20 cellular contexts compared by ENCODE assay signal in genomic region chr12:90003688-90004087, GRCh38.
"Had no signal": no experiment of that assay in that cellular context is flagged by ENCODE, and none has a peak within 500 bp of the region (broad histone marks: within the 10 kb centered on the region; RNA-seq: fewer than 3 reads in every experiment).

No MANE protein-coding gene starts in this region.

- H3K9me3 ChIP-seq: lower lobe of right lung, mucosa of descending colon, neutrophil, prostate gland, right atrium auricular region, suprapubic skin, thyroid gland, vagina had no signal

- ATAC-seq: left ventricle myocardium superior; lower lobe of right lung; mucosa of descending colon; natural killer cell treated with Interleukin-12 subunit alpha and Interleukin-12 subunit beta and Interleukin-15 and Interleukin-18, amount 100 ng/mL, for 72 hours; sciatic nerve; stimulated activated effector memory CD8-positive, alpha-beta T cell treated with anti-CD3 and anti-CD28 coated beads, Interleukin-12 subunit alpha, Interleukin-12 subunit beta, amount 100 ng/mL, for 72 hours had no signal

- H3K4me3 Mint-ChIP-seq: natural killer cell treated with Interleukin-12 subunit alpha and Interleukin-12 subunit beta and Interleukin-15 and Interleukin-18, amount 100 ng/mL, for 72 hours; neural crest cell; stimulated activated effector memory CD8-positive, alpha-beta T cell treated with anti-CD3 and anti-CD28 coated beads, Interleukin-12 subunit alpha, Interleukin-12 subunit beta, amount 100 ng/mL, for 72 hours; stimulated activated naive CD8-positive, alpha-beta T cell treated with anti-CD3 and anti-CD28 coated beads, Interleukin-15, Interleukin-2, amounts not matched to agents 100 ng/mL and 50 ng/mL, for 24 hours had no signal

- H3K9me3 Mint-ChIP-seq: neural crest cell; stimulated activated effector memory CD8-positive, alpha-beta T cell treated with anti-CD3 and anti-CD28 coated beads, Interleukin-12 subunit alpha, Interleukin-12 subunit beta, amount 100 ng/mL, for 72 hours; stimulated activated naive CD8-positive, alpha-beta T cell treated with anti-CD3 and anti-CD28 coated beads, Interleukin-15, Interleukin-2, amounts not matched to agents 100 ng/mL and 50 ng/mL, for 24 hours had no signal

- H3K4me1 ChIP-seq: lower lobe of right lung, prostate gland, right atrium auricular region, suprapubic skin, thyroid gland, vagina had no signal

- H3K27ac Mint-ChIP-seq: natural killer cell treated with Interleukin-12 subunit alpha and Interleukin-12 subunit beta and Interleukin-15 and Interleukin-18, amount 100 ng/mL, for 72 hours; stimulated activated effector memory CD8-positive, alpha-beta T cell treated with anti-CD3 and anti-CD28 coated beads, Interleukin-12 subunit alpha, Interleukin-12 subunit beta, amount 100 ng/mL, for 72 hours; stimulated activated naive CD8-positive, alpha-beta T cell treated with anti-CD3 and anti-CD28 coated beads, Interleukin-15, Interleukin-2, amounts not matched to agents 100 ng/mL and 50 ng/mL, for 24 hours had no signal

- H3K27ac ChIP-seq: coronary artery, lower lobe of right lung, neutrophil, prostate gland, right atrium auricular region, suprapubic skin, thyroid gland, vagina had no signal

- H3K4me1 Mint-ChIP-seq: stimulated activated effector memory CD8-positive, alpha-beta T cell treated with anti-CD3 and anti-CD28 coated beads, Interleukin-12 subunit alpha, Interleukin-12 subunit beta, amount 100 ng/mL, for 72 hours had no signal

- H3K27me3 Mint-ChIP-seq: naive B cell; natural killer cell treated with Interleukin-12 subunit alpha and Interleukin-12 subunit beta and Interleukin-15 and Interleukin-18, amount 100 ng/mL, for 72 hours; stimulated activated naive CD8-positive, alpha-beta T cell treated with anti-CD3 and anti-CD28 coated beads, Interleukin-15, Interleukin-2, amounts not matched to agents 100 ng/mL and 50 ng/mL, for 24 hours had no signal

- DNase-seq: effector CD4-positive, alpha-beta T cell; hypothalamus; left ventricle myocardium superior; lower lobe of right lung; mucosa of descending colon; stimulated activated CD4-positive, alpha-beta T cell treated with anti-CD3 and anti-CD28 coated beads, Interleukin-2, amount 100 ng/mL, for 24 hours; stimulated activated CD4-positive, alpha-beta T cell treated with anti-CD3 and anti-CD28 coated beads, Interleukin-4, amount 100 ng/mL, for 24 hours; thyroid gland had no signal

- H3K4me3 ChIP-seq: coronary artery, lower lobe of right lung, mucosa of descending colon, prostate gland, right atrium auricular region, suprapubic skin, thyroid gland, vagina had no signal

- H3K36me3 ChIP-seq: lower lobe of right lung, neutrophil, prostate gland, right atrium auricular region, suprapubic skin, thyroid gland, vagina had no signal

- H3K36me3 Mint-ChIP-seq: natural killer cell treated with Interleukin-12 subunit alpha and Interleukin-12 subunit beta and Interleukin-15 and Interleukin-18, amount 100 ng/mL, for 72 hours; stimulated activated effector memory CD8-positive, alpha-beta T cell treated with anti-CD3 and anti-CD28 coated beads, Interleukin-12 subunit alpha, Interleukin-12 subunit beta, amount 100 ng/mL, for 72 hours had no signal

- H3K27me3 ChIP-seq: neutrophil, right atrium auricular region, suprapubic skin, thyroid gland, vagina had no signal
